ENCODE assay signal across 8 cellular contexts in genomic region chr7:2710256-2710655, GRCh38. TPM values are rescaled to one million over a fixed set of nuclear protein-coding genes. Genes with fewer than 3 reads are reported as not detected.
DNase-seq lines count a peak whose midpoint lies in the region; ATAC-seq, FAIRE-seq and TF ChIP-seq lines count a peak whose summit lies in the region.

No MANE protein-coding gene starts in this region.

- peak; percentile 63 for ATAC-seq in HG02610 (IDR thresholded peaks at IDR 0.05; ENCODE audit: unreplicated experiment)
- ATAC-seq in mucosa of descending colon, result peak; percentile 35
- no peak for ATAC-seq in left ventricle myocardium superior

- no peak overlapping the region for H3K27ac ChIP-seq in tibial artery

- H3K36me3 ChIP-seq in mucosa of descending colon (ENCODE audit: low read depth) (no peaks in the 10 kb centered on the region), tibial artery (peaks cover 0 to 11% (median 3%) of the 10 kb centered on the region in 3 donors)

- H3K4me3 ChIP-seq in mucosa of descending colon (no peak overlapping the region), tibial artery (no peak overlapping the region)

- no peak for TF ChIP-seq CTCF in mucosa of descending colon (IDR thresholded peaks at IDR 0.05)
- no peak for TF ChIP-seq CTCF in tibial artery (IDR thresholded peaks at IDR 0.05)

- intact Hi-C loops in mucosa of descending colon (cut with DNase I, micrococcal nuclease), result no loop called here
- intact Hi-C loops in left ventricle myocardium superior (cut with micrococcal nuclease), result no loop called here
- intact Hi-C loops in tibial artery (cut with DNase I; ENCODE audit: low total_unique reads), result loop anchor here (5.0 kb wide), 1 partner anchor 38 kb away; no protein-coding TSS in a partner anchor

- peak; percentile 67 for DNase-seq in GM12891 (ENCODE audit: insufficient read length, low spot score)
- peak; percentile 72 for DNase-seq in T-helper 22 cell (ENCODE audit: low read depth)
- peak in 1 of 3 donors; percentile 71 for DNase-seq in mucosa of descending colon
- DNase-seq in left ventricle myocardium superior, result no peak
- DNase-seq in tibial artery, result no peak
- DNase-seq in anterior cingulate cortex (lab: John Stamatoyannopoulos, UW), result no peak
- DNase-seq in HK-2 (ENCODE audit: unreplicated experiment), result no peak

- no peaks in the 10 kb centered on the region for H3K27me3 ChIP-seq in tibial artery

- TF ChIP-seq POLR2A in GM12891 (IDR thresholded peaks at IDR 0.05; ENCODE audit: low read depth, low read length), result peak; percentile 44; the same call in 1 of the 2 replicates

- FAIRE-seq in GM12891 (lab: Jason Lieb, UNC), result no peak

- no peaks in the 10 kb centered on the region for H3K9me3 ChIP-seq in mucosa of descending colon
- no peaks in the 10 kb centered on the region for H3K9me3 ChIP-seq in tibial artery

- peaks cover 2% of the 10 kb centered on the region for H3K4me1 ChIP-seq in mucosa of descending colon (ENCODE audit: low read depth)
- H3K4me1 ChIP-seq in tibial artery, result peaks cover 0 to 7% (median 0%) of the 10 kb centered on the region in 4 donors

TF ChIP-seq in GM12891, 5 proteins besides CTCF, POLR2A, EP300 and RAD21:
- TF ChIP-seq SPI1 (IDR thresholded peaks at IDR 0.05; ENCODE audit: low read depth, low read length), result no peak
- TF ChIP-seq TAF1 (IDR thresholded peaks at IDR 0.05; ENCODE audit: low read depth, low read length), result peak; percentile 20; the same call in 1 of the 2 replicates

RNA-seq across cellular contexts. Expression of gene AMZ1, which starts 22.3 kb away (rescaled TPM):
- 1.0 TPM for polyA plus RNA-seq in GM12891 (2012; ENCODE audit: low read depth, missing spikeins)
- total RNA-seq in mucosa of descending colon (1 to 10 TPM in 1 of 3 donors, under 1 TPM in 1, not detected in 1; 0.61 to 1.3 TPM), left ventricle myocardium superior (0.05 TPM)

Comparison
In these comparisons a context has a peak if more than half of its experiments do, and no peak if none do; other contexts are left out.
1. DNase-seq: peak in GM12891 (single experiment) and T-helper 22 cell (single experiment); none in left ventricle myocardium superior (single experiment), tibial artery (0 of 2), anterior cingulate cortex (0 of 58) and HK-2 (single experiment).